ENCODE assay signal across 1 cellular context in the genomic region with DNA sequence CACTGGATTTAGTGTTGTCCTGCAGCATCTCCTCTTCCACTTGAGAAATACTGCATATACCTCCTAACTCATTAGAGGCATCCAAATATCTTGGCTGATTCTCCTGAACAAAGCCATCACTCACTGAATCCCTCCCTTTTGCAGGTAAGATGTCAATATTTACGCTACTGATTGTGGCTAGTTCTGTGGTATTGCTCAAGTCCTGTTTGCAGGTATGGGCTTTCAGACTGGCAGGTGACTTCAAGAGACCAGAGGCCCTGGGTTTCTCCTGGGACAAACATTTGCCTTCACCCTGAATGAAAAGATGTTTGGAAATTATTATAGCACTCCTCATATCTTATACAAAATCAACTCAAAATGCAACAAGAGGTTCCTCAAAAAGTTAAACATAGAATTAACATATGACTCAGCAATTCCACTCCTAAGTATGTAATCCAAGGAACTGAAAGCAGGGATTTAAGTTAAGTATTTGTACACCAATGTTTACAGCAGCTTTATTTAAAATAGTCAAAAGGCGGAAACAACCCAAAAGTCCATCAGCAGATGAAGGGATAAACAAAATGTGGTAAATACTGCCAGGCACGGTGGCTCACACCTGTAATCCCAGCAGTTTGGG.
TF ChIP-seq lines count a peak whose summit lies in the region.

No MANE protein-coding gene starts in this region.

TF ChIP-seq in K562, 482 proteins besides CTCF, POLR2A, EP300 and RAD21:
- TF ChIP-seq, protein P1, sequence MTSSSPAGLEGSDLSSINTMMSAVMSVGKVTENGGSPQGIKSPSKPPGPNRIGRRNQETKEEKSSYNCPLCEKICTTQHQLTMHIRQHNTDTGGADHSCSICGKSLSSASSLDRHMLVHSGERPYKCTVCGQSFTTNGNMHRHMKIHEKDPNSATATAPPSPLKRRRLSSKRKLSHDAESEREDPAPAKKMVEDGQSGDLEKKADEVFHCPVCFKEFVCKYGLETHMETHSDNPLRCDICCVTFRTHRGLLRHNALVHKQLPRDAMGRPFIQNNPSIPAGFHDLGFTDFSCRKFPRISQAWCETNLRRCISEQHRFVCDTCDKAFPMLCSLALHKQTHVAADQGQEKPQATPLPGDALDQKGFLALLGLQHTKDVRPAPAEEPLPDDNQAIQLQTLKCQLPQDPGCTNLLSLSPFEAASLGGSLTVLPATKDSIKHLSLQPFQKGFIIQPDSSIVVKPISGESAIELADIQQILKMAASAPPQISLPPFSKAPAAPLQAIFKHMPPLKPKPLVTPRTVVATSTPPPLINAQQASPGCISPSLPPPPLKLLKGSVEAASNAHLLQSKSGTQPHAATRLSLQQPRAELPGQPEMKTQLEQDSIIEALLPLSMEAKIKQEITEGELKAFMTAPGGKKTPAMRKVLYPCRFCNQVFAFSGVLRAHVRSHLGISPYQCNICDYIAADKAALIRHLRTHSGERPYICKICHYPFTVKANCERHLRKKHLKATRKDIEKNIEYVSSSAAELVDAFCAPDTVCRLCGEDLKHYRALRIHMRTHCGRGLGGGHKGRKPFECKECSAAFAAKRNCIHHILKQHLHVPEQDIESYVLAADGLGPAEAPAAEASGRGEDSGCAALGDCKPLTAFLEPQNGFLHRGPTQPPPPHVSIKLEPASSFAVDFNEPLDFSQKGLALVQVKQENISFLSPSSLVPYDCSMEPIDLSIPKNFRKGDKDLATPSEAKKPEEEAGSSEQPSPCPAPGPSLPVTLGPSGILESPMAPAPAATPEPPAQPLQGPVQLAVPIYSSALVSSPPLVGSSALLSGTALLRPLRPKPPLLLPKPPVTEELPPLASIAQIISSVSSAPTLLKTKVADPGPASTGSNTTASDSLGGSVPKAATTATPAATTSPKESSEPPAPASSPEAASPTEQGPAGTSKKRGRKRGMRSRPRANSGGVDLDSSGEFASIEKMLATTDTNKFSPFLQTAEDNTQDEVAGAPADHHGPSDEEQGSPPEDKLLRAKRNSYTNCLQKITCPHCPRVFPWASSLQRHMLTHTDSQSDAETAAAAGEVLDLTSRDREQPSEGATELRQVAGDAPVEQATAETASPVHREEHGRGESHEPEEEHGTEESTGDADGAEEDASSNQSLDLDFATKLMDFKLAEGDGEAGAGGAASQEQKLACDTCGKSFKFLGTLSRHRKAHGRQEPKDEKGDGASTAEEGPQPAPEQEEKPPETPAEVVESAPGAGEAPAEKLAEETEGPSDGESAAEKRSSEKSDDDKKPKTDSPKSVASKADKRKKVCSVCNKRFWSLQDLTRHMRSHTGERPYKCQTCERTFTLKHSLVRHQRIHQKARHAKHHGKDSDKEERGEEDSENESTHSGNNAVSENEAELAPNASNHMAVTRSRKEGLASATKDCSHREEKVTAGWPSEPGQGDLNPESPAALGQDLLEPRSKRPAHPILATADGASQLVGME (CRISPR knock-in tag; IDR thresholded peaks at IDR 0.05): no peak
- TF ChIP-seq MAFK (IDR thresholded peaks at IDR 0.05; ENCODE audit: low read length) (peak; percentile 79), ZNF316 (IDR thresholded peaks at IDR 0.05) (peak; percentile 84), PML (IDR thresholded peaks at IDR 0.05; ENCODE audit: low read length) (no peak), RBM34 (IDR thresholded peaks at IDR 0.05; ENCODE audit: borderline replicate concordance, insufficient read depth, low read length) (no peak), ZNF778 (CRISPR knock-in tag; IDR thresholded peaks at IDR 0.05) (no peak), TAF9B (IDR thresholded peaks at IDR 0.05; ENCODE audit: partially characterized antibody) (no peak), ZNF23 (CRISPR knock-in tag; IDR thresholded peaks at IDR 0.05) (no peak), MAFG (tag; conservative IDR thresholded peaks at IDR 0.05) (peak; percentile 87), NFE2L1 (tag; IDR thresholded peaks at IDR 0.05; ENCODE audit: borderline replicate concordance, low read depth) (peak; percentile 68), ZNF445 (CRISPR knock-in tag; IDR thresholded peaks at IDR 0.05; ENCODE audit: low read depth) (no peak), RBM17 (IDR thresholded peaks at IDR 0.05; ENCODE audit: borderline replicate concordance, low read depth, low read length) (no peak), C11orf30 (IDR thresholded peaks at IDR 0.05; ENCODE audit: low read depth) (peak; percentile 82), MAFF (IDR thresholded peaks at IDR 0.05; ENCODE audit: low read length) (peak; percentile 82), NFATC3 (IDR thresholded peaks at IDR 0.05) (no peak), NFE2 (IDR thresholded peaks at IDR 0.05; ENCODE audit: low read depth) (peak; percentile 66; the same call in 1 of the 2 replicates)
- TF ChIP-seq, protein P2, sequence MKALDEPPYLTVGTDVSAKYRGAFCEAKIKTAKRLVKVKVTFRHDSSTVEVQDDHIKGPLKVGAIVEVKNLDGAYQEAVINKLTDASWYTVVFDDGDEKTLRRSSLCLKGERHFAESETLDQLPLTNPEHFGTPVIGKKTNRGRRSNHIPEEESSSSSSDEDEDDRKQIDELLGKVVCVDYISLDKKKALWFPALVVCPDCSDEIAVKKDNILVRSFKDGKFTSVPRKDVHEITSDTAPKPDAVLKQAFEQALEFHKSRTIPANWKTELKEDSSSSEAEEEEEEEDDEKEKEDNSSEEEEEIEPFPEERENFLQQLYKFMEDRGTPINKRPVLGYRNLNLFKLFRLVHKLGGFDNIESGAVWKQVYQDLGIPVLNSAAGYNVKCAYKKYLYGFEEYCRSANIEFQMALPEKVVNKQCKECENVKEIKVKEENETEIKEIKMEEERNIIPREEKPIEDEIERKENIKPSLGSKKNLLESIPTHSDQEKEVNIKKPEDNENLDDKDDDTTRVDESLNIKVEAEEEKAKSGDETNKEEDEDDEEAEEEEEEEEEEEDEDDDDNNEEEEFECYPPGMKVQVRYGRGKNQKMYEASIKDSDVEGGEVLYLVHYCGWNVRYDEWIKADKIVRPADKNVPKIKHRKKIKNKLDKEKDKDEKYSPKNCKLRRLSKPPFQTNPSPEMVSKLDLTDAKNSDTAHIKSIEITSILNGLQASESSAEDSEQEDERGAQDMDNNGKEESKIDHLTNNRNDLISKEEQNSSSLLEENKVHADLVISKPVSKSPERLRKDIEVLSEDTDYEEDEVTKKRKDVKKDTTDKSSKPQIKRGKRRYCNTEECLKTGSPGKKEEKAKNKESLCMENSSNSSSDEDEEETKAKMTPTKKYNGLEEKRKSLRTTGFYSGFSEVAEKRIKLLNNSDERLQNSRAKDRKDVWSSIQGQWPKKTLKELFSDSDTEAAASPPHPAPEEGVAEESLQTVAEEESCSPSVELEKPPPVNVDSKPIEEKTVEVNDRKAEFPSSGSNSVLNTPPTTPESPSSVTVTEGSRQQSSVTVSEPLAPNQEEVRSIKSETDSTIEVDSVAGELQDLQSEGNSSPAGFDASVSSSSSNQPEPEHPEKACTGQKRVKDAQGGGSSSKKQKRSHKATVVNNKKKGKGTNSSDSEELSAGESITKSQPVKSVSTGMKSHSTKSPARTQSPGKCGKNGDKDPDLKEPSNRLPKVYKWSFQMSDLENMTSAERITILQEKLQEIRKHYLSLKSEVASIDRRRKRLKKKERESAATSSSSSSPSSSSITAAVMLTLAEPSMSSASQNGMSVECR (CRISPR knock-in tag; IDR thresholded peaks at IDR 0.05): no peak
